Comparison of ENCODE assay signal across 23 cellular contexts in genomic region chr17:43581581-43581980, GRCh38. TPM values are rescaled to one million over a fixed set of nuclear protein-coding genes. Genes with fewer than 3 reads are reported as not detected.
A peak's percentile ranks its signal among the peaks of the same experiment; 100 is the strongest.
DNase-seq lines count a peak whose midpoint lies in the region; ATAC-seq, FAIRE-seq and TF ChIP-seq lines count a peak whose summit lies in the region.
"Had no signal": no experiment of that assay in that cellular context is flagged by ENCODE, and none has a peak within 500 bp of the region (broad histone marks: within the 10 kb centered on the region; RNA-seq: fewer than 3 reads in every experiment).

No MANE protein-coding gene starts in this region.

- H3K4me3 ChIP-seq in IMR-90 (ENCODE audit: insufficient read depth, low read depth, low read length): no peak overlapping the region
- H3K4me3 ChIP-seq in Peyer's patch: no peak overlapping the region
- no peak overlapping the region for H3K4me3 ChIP-seq in HepG2 (replicated peaks in 1 of 3; ENCODE audit: insufficient read depth in 1 of 3, low read depth in 2 of 3, low read length in 3 of 3)
- no peak overlapping the region for H3K4me3 ChIP-seq in spleen
- H3K4me3 ChIP-seq: K562 had no signal

- H3K4me2 ChIP-seq in IMR-90 (ENCODE audit: low read depth, low read length) (no peak overlapping the region), HepG2 (ENCODE audit: low read depth, low read length) (peak overlapping the region; percentile 40; the same call in 1 of the 2 replicates)

- H2AK9ac ChIP-seq in IMR-90 (replicated peaks; ENCODE audit: low read depth, low read length, poor library complexity): no peak overlapping the region

- H3K27ac ChIP-seq in IMR-90 (ENCODE audit: insufficient read depth, low read length) (no peak overlapping the region), Peyer's patch (peak overlapping the region in 1 of 4 donors; percentile 34), HepG2 (ENCODE audit: extremely low read length, insufficient read depth, low read length) (peak overlapping the region; percentile 14), spleen (peak overlapping the region in 7 of 8 donors; percentile 28 to 70 (median 47))

- H2AK5ac ChIP-seq in IMR-90 (ENCODE audit: low read depth, low read length): peak overlapping the region; percentile 56

- no peak overlapping the region for H4K5ac ChIP-seq in IMR-90 (ENCODE audit: low read depth, low read length)

- no peak for TF ChIP-seq RAD21 in IMR-90 (IDR thresholded peaks at IDR 0.05; ENCODE audit: low read length)
- no peak for TF ChIP-seq RAD21 in HepG2 (CRISPR knock-in tag; IDR thresholded peaks at IDR 0.05)

- dilution Hi-C loops in IMR-90 (cut with HindIII; ENCODE audit: low sequenced_read_pairs, unreplicated experiment): no loop called here

- H2AFZ ChIP-seq in IMR-90 (replicated peaks; ENCODE audit: low read length, poor library complexity) (no peak overlapping the region), HepG2 (ENCODE audit: low read length) (no peak overlapping the region)

- peak overlapping the region; percentile 71 for H3K14ac ChIP-seq in IMR-90 (replicated peaks; ENCODE audit: low read depth, low read length)

- H3K79me1 ChIP-seq in IMR-90 (ENCODE audit: low read depth in 1 of 2, low read length in 2 of 2): no peaks in the 10 kb centered on the region

- in situ Hi-C loops in IMR-90 (cut with MboI; ENCODE audit: low sequenced_read_pairs) (no loop called here), HepG2 (cut with HindIII; ENCODE audit: extremely low pct_ligation_motif_present, low pct_unique_long_range_greater_than_20kb) (no loop called here)

- peaks cover 17% of the 10 kb centered on the region for H3K9me1 ChIP-seq in IMR-90 (ENCODE audit: insufficient read depth, low read length)

- H3K9me3 ChIP-seq in IMR-90 (ENCODE audit: control insufficient read depth, insufficient read depth, low read length): no peaks in the 10 kb centered on the region
- H3K9me3 ChIP-seq in Peyer's patch: no peaks in the 10 kb centered on the region
- H3K9me3 ChIP-seq in HepG2 (ENCODE audit: low read length): no peaks in the 10 kb centered on the region
- no peaks in the 10 kb centered on the region for H3K9me3 ChIP-seq in spleen

- peak in 1 of 2 experiments; percentile 39; a peak in 1 of 4 replicates for TF ChIP-seq EP300 in HepG2 (IDR thresholded peaks at IDR 0.05; ENCODE audit: low read depth in 2 of 2, low read length in 2 of 2)
- peak; percentile 25; the same call in 1 of the 2 replicates for TF ChIP-seq EP300 in HepG2 (CRISPR knock-in tag; IDR thresholded peaks at IDR 0.05; ENCODE audit: borderline replicate concordance)

- no TSS peak for BruUV-seq in IMR-90 (replicated peaks; lab: Mats Ljungman, UMichigan)
- no TSS peak for BruUV-seq in HepG2 (replicated peaks; lab: Mats Ljungman, UMichigan)

- TF ChIP-seq POLR2A in IMR-90 (IDR thresholded peaks at IDR 0.05; ENCODE audit: low read depth, low read length) (no peak), Peyer's patch (IDR thresholded peaks at IDR 0.05) (peak in 1 of 2 donors; percentile 16), HepG2 (IDR thresholded peaks at IDR 0.05; ENCODE audit: insufficient read depth in 1 of 2, low read depth in 2 of 2, low read length in 2 of 2) (no peak), spleen (IDR thresholded peaks at IDR 0.05) (no peak)

- H2BK5ac ChIP-seq in IMR-90 (ENCODE audit: low read depth, low read length, poor library complexity, severe bottlenecking): no peak overlapping the region

- H3K36me3 ChIP-seq in IMR-90 (ENCODE audit: control insufficient read depth, insufficient read depth, low read length): no peaks in the 10 kb centered on the region
- no peaks in the 10 kb centered on the region for H3K36me3 ChIP-seq in Peyer's patch
- no peaks in the 10 kb centered on the region for H3K36me3 ChIP-seq in HepG2 (replicated peaks in 1 of 2; ENCODE audit: control insufficient read depth in 1 of 2, insufficient read depth in 2 of 2, low read length in 2 of 2)
- no peaks in the 10 kb centered on the region for H3K36me3 ChIP-seq in spleen

- no peak for ATAC-seq in IMR-90 (ENCODE audit: low read depth)
- no peak for ATAC-seq in HepG2
- no peak for ATAC-seq in GM21825 (IDR thresholded peaks at IDR 0.05; ENCODE audit: unreplicated experiment)
- ATAC-seq: K562, SK-N-SH treated with all-trans-retinoic acid at 6 μM for 48 hours had no signal

- intact Hi-C loops in IMR-90 (cut with micrococcal nuclease): no loop called here
- intact Hi-C loops in HepG2 (cut with micrococcal nuclease; ENCODE audit: unreplicated experiment): no loop called here
- intact Hi-C loops in spleen (cut with DNase I; ENCODE audit: low total_unique reads): no loop called here

- no peak overlapping the region for H3K56ac ChIP-seq in IMR-90 (ENCODE audit: extremely low read depth, insufficient read depth, low read length)

- H2BK120ac ChIP-seq in IMR-90 (ENCODE audit: low read depth, low read length): peak overlapping the region; percentile 65; the same call in 1 of the 2 replicates

- H2BK20ac ChIP-seq in IMR-90 (ENCODE audit: low read depth, low read length): peak overlapping the region; percentile 62

- peak overlapping the region; percentile 85; the same call in 2 of the 3 replicates for H2BK15ac ChIP-seq in IMR-90 (ENCODE audit: low read depth, low read length)

- H3K27me3 ChIP-seq in IMR-90 (ENCODE audit: control insufficient read depth, insufficient read depth, low read length): no peaks in the 10 kb centered on the region
- H3K27me3 ChIP-seq in Peyer's patch: no peaks in the 10 kb centered on the region
- H3K27me3 ChIP-seq in HepG2 (ENCODE audit: control insufficient read depth in 1 of 2, insufficient read depth in 2 of 2, low read length in 2 of 2): no peaks in the 10 kb centered on the region
- no peaks in the 10 kb centered on the region for H3K27me3 ChIP-seq in spleen (replicated peaks in 1 of 7)

- H4K20me1 ChIP-seq in IMR-90 (ENCODE audit: insufficient read depth, low read length) (no peaks in the 10 kb centered on the region), HepG2 (ENCODE audit: insufficient read depth, low read length) (no peaks in the 10 kb centered on the region)

- H4K8ac ChIP-seq in IMR-90 (ENCODE audit: low read depth in 2 of 2, low read length in 2 of 2): no peak overlapping the region

- H4K91ac ChIP-seq in IMR-90 (ENCODE audit: insufficient read depth, low read depth, low read length): peak overlapping the region; percentile 43; the same call in 1 of the 2 replicates

- peak overlapping the region; percentile 73 for H3K4ac ChIP-seq in IMR-90 (ENCODE audit: low read depth, low read length)

- H3K23ac ChIP-seq in IMR-90 (ENCODE audit: low read depth, low read length): no peak overlapping the region

- no peak for FAIRE-seq in HepG2 (lab: Jason Lieb, UNC)
- FAIRE-seq: K562 had no signal

- no peak for TF ChIP-seq CTCF in IMR-90 (conservative IDR thresholded peaks at IDR 0.05; ENCODE audit: low read depth, low read length)
- peak in 1 of 6 experiments; percentile 36 for TF ChIP-seq CTCF in Peyer's patch (IDR thresholded peaks at IDR 0.05)
- 0 out of 2 replicates have a peak, but pooled peaks have one; percentile 6 for TF ChIP-seq CTCF in HepG2 (CRISPR knock-in tag; IDR thresholded peaks at IDR 0.05)
- TF ChIP-seq CTCF in spleen (IDR thresholded peaks at IDR 0.05 in 8 of 11, conservative IDR thresholded peaks at IDR 0.05 in 3 of 11): no peak

- H3K79me2 ChIP-seq in HepG2 (ENCODE audit: insufficient read depth, low read length): no peaks in the 10 kb centered on the region

- peaks cover 18% of the 10 kb centered on the region for H3K4me1 ChIP-seq in IMR-90 (ENCODE audit: control insufficient read depth, insufficient read depth, low read length)
- H3K4me1 ChIP-seq in Peyer's patch: peaks cover 0 to 22% (median 11%) of the 10 kb centered on the region in 4 donors
- H3K4me1 ChIP-seq in HepG2 (ENCODE audit: insufficient read depth, low read length): peaks cover 95% of the 10 kb centered on the region
- H3K4me1 ChIP-seq in spleen: peaks cover 19 to 54% (median 44%) of the 10 kb centered on the region in 6 donors

- CTCF ChIA-PET in IMR-90 (lab: Yijun Ruan, JAX) (no interaction called here), HepG2 (lab: Yijun Ruan, JAX; ENCODE audit: low intra/inter-chr PET ratio, low total read pairs) (interaction anchor here (1.1 kb wide), 1 partner anchor 92 kb away, joined by 4 read pairs; no protein-coding TSS in a partner anchor)

- H3K9ac ChIP-seq in IMR-90 (ENCODE audit: low read depth, low read length): no peak overlapping the region
- peak overlapping the region; percentile 1; the same call in 1 of the 2 replicates for H3K9ac ChIP-seq in HepG2 (ENCODE audit: insufficient read depth, low read depth, low read length)

- POLR2A ChIA-PET in IMR-90 (lab: Charles Lee; ENCODE audit: unreplicated experiment) (no interaction called here), HepG2 (lab: Yijun Ruan, JAX) (interaction anchor here (0.6 to 8.9 kb wide), 7 partner anchors 8 to 183 kb away, joined by 3 to 221 read pairs (median 4); partner anchors contain the start of gene ARL4D)

- no peak overlapping the region for H3K18ac ChIP-seq in IMR-90 (ENCODE audit: low read depth, low read length)

- DNase-seq in IMR-90 (no peak), Peyer's patch (peak in 2 of 3 donors; percentile 78 to 84), HepG2 (ENCODE audit: low spot score) (peak; percentile 68), spleen (no peak), NCI-H2081 treated with DMSO at 0.1 percent for 48 hours (lab: John Stamatoyannopoulos, UW) (no peak), midbrain (lab: John Stamatoyannopoulos, UW) (no peak)
- DNase-seq: ACHN; C1 segment of cervical spinal cord; CD8-positive, alpha-beta memory T cell; DMS79 treated with DMSO at 0.1 percent for 48 hours; H7; HFFc6; NCI-H1417; NCI-H187; NCI-H2227 treated with DMSO at 0.1 percent for 48 hours; NCI-H510A treated with DMSO at 0.1 percent for 48 hours; NCI-H774; OCI-M1; RPMI8226; SIG-M5 had no signal

- WGBS in IMR-90 (ENCODE audit: extremely low coverage in 2 of 2, insufficient read length in 1 of 2), 2 experiments: 100% methylated on average over 1 of the region's 5 CpGs; no CpG with 5 or more reads in 1 of the 2 experiments
- WGBS in HepG2 (ENCODE audit: low lambda C conversion rate): 25% methylated on average over 5 of the region's 5 CpGs
- 51 to 76% (median 65%) methylated on average over 3 to 5 of the region's 5 CpGs for WGBS in spleen, 5 donors

RNA-seq across cellular contexts. Expression of gene ETV4, which starts 35.4 kb away (rescaled TPM):
- 3.3 and 4.3 TPM in 2 replicates for total RNA-seq in IMR-90 (2012; rRNA removed)
- 12.7 and 13.2 TPM in 2 replicates for polyA plus RNA-seq in IMR-90 (2012; rRNA removed)
- polyA plus RNA-seq in IMR-90 (2012; cell fraction: cytosol; rRNA removed): 9.5 TPM in 2 replicates
- 17.9 and 24.9 TPM in 2 replicates for polyA plus RNA-seq in IMR-90 (2012; cell fraction: nucleus; rRNA removed; ENCODE audit: low replicate concordance)
- total RNA-seq in Peyer's patch: 10 to 100 TPM in 2 of 4 donors, 1 to 10 TPM in 2; 3.0 to 20.2 (median 9.3) TPM
- 126 and 128 TPM in 2 replicates for total RNA-seq in HepG2 (2016; rRNA removed; fragmentation: Illumina TruSeq; extraction: Trizol)
- total RNA-seq in HepG2 (2016; cell fraction: cytosol; rRNA removed; fragmentation: Illumina TruSeq; extraction: Trizol; ENCODE audit: low read depth): 59.4 and 72.0 TPM in 2 replicates
- 106 and 130 TPM in 2 replicates for total RNA-seq in HepG2 (2016; cell fraction: insoluble cytoplasmic fraction; rRNA removed; fragmentation: Illumina TruSeq; extraction: Trizol)
- total RNA-seq in HepG2 (2016; cell fraction: membrane; rRNA removed; fragmentation: Illumina TruSeq; extraction: Trizol): 149 and 180 TPM in 2 replicates
- 70.8 and 88.4 TPM in 2 replicates for total RNA-seq in HepG2 (2016; cell fraction: nucleus; rRNA removed; fragmentation: Illumina TruSeq; extraction: Trizol)
- 330 and 361 TPM in 2 replicates for polyA plus RNA-seq in HepG2 (2011; rRNA removed)
- polyA plus RNA-seq in HepG2 (2011; cell fraction: cytosol; rRNA removed): 170 and 232 TPM in 2 replicates
- 463 and 506 TPM in 2 replicates for polyA plus RNA-seq in HepG2 (2011; cell fraction: nucleus; rRNA removed)
- 277 and 289 TPM in 2 replicates for polyA plus RNA-seq in HepG2 (2012)
- polyA plus RNA-seq in HepG2 (2016; cell fraction: cytosol; fragmentation: Illumina TruSeq; extraction: Trizol; ENCODE audit: low read depth): 120 and 136 TPM in 2 replicates
- polyA plus RNA-seq in HepG2 (2016; cell fraction: insoluble cytoplasmic fraction; fragmentation: Illumina TruSeq; extraction: Trizol; ENCODE audit: low read depth): 164 and 205 TPM in 2 replicates
- 212 and 220 TPM in 2 replicates for polyA plus RNA-seq in HepG2 (2016; cell fraction: membrane; fragmentation: Illumina TruSeq; extraction: Trizol; ENCODE audit: low read depth)
- 278 and 294 TPM in 2 replicates for polyA plus RNA-seq in HepG2 (2016; cell fraction: nucleus; fragmentation: Illumina TruSeq; extraction: Trizol; ENCODE audit: insufficient read depth, low read depth)
- polyA minus RNA-seq in HepG2 (2011; rRNA and poly(A)+ RNA removed; ENCODE audit: low replicate concordance): 3.5 and 231 TPM in 2 replicates
- polyA minus RNA-seq in HepG2 (2011; cell fraction: cytosol; rRNA and poly(A)+ RNA removed): 120 and 134 TPM in 2 replicates
- polyA minus RNA-seq in HepG2 (2011; cell fraction: nucleus; rRNA and poly(A)+ RNA removed): 97.1 and 102 TPM in 2 replicates
- total RNA-seq in spleen: under 1 TPM in 4 of 7 donors, not detected in 3; 0.17 to 0.97 (median 0.74) TPM
- under 1 TPM; 0.37 to 0.53 (median 0.51) TPM for polyA plus RNA-seq in spleen

Comparison
In these comparisons a context has a peak if more than half of its experiments do, and no peak if none do; other contexts are left out.
1. DNase-seq: peak in Peyer's patch (2 of 3) and HepG2 (single experiment); none in IMR-90 (single experiment), spleen (single experiment), NCI-H2081 treated with DMSO at 0.1 percent for 48 hours (single experiment) and midbrain (single experiment).